In the genomic region with DNA sequence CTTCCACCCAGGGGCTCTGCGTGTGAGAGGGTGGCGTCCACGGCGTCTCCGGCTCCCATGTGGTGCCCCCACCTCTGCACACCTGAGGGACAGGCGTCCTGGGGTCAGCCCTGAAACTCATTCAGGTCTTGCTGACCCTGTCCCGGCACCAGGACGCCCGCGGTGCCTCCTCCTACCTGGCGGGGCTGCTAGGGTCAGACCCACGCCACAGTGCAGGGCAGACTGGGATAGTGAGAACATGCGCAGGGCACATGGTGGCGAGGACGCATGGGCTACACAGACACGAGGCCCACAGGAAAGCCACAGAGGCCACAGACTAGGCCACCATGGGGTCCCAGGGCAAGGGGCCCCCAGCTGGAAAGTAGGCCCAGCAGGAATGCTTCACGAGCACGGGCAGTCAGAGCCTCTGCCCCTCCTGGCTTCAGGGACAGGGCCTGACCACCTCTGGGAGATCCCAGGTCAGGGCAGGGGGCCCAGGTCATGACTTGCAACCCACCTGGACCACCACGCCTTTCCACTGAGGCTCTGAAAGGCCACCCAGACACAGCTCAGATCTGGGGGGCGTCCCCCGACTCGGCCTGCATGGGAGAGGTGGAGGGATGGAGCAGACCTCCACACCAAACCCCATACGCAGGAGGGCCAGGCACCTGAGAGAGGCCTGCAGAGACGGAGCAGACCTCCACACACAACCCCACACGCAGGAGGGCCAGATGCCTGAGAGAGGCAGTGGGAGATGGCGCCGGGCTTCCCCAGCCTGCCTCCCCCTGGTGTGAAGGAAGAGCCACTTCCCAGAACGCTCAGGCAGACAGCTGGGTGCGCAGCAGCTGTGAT, we compare ENCODE assay signal across 33 cellular contexts.
DNase-seq lines count a peak whose midpoint lies in the region; ATAC-seq, FAIRE-seq and TF ChIP-seq lines count a peak whose summit lies in the region.
"Had no signal": no experiment of that assay in that cellular context is flagged by ENCODE, and none has a peak within 500 bp of the region (broad histone marks: within the 10 kb centered on the region; RNA-seq: fewer than 3 reads in every experiment).

No MANE protein-coding gene starts in this region.

- peaks cover 3% of the 10 kb centered on the region for H3K9me1 ChIP-seq in K562 (ENCODE audit: control insufficient read depth, insufficient read depth, low read length)

- POLR2A ChIA-PET in activated naive CD8-positive, alpha-beta T cell treated with anti-CD3 and anti-CD28 coated beads, Interleukin-2, amount 10 ng/mL, durations not matched to agents 7 days and 5 days (lab: Charles Lee): no interaction called here
- POLR2A ChIA-PET in K562 (lab: Yijun Ruan, JAX): interaction anchor here (1.4 kb wide), 1 partner anchor 16 kb away, joined by 3 read pairs; no protein-coding TSS in a partner anchor

- H4K20me1 ChIP-seq in K562 (replicated peaks; ENCODE audit: control insufficient read depth, insufficient read depth, low read length): no peaks in the 10 kb centered on the region

- H3K9me3 ChIP-seq in K562 (replicated peaks; ENCODE audit: control insufficient read depth, insufficient read depth, low read depth, low read length) (peaks cover 3% of the 10 kb centered on the region), spleen (no peaks in the 10 kb centered on the region), MG63 (no peaks in the 10 kb centered on the region)
- H3K9me3 ChIP-seq: Peyer's patch, testis had no signal

- H3K36me3 ChIP-seq in K562 (ENCODE audit: control insufficient read depth, insufficient read depth, low read length): no peaks in the 10 kb centered on the region; the same call in 2 of the 3 replicates
- peaks cover 0 to 46% (median 0%) of the 10 kb centered on the region in 6 donors for H3K36me3 ChIP-seq in spleen
- no peaks in the 10 kb centered on the region for H3K36me3 ChIP-seq in MG63
- H3K36me3 ChIP-seq: cardiac muscle cell, Peyer's patch had no signal

- no peak for TF ChIP-seq RAD21 in K562 (CRISPR knock-in tag; conservative IDR thresholded peaks at IDR 0.05 in 1 of 2, IDR thresholded peaks at IDR 0.05 in 1 of 2)

- H3K4me3 ChIP-seq in K562: no peak overlapping the region
- no peak overlapping the region for H3K4me3 ChIP-seq in spleen
- no peak overlapping the region for H3K4me3 ChIP-seq in MG63
- H3K4me3 ChIP-seq: cardiac muscle cell, coronary artery, Peyer's patch, smooth muscle cell, testis had no signal

- H3K4me1 ChIP-seq in K562 (replicated peaks in 1 of 2; ENCODE audit: control insufficient read depth in 2 of 2, insufficient read depth in 2 of 2, low read length in 2 of 2) (peaks cover 25 to 96% of the 10 kb centered on the region in 2 experiments), spleen (peaks cover 0 to 35% (median 6%) of the 10 kb centered on the region in 6 donors)
- H3K4me1 ChIP-seq: Peyer's patch, testis had no signal

- H3K4me3 Mint-ChIP-seq in activated naive CD8-positive, alpha-beta T cell treated with anti-CD3 and anti-CD28 coated beads, Interleukin-2, amount 10 ng/mL, durations not matched to agents 7 days and 5 days: no peak overlapping the region
- no peak overlapping the region for H3K4me3 Mint-ChIP-seq in activated naive CD8-positive, alpha-beta T cell treated with anti-CD3 and anti-CD28 coated beads, Interleukin-2, amount 50 U/mL, for 24 hours
- H3K4me3 Mint-ChIP-seq: activated CD8-positive, alpha-beta T cell treated with anti-CD3 and anti-CD28 coated beads for 36 hours; activated naive CD8-positive, alpha-beta T cell treated with anti-CD3 and anti-CD28 coated beads for 36 hours; CD8-positive, alpha-beta memory T cell; naive thymus-derived CD4-positive, alpha-beta T cell; stimulated activated naive CD8-positive, alpha-beta T cell treated with anti-CD3 and anti-CD28 coated beads, Interleukin-15, Interleukin-2, amounts not matched to agents 100 ng/mL and 50 ng/mL, for 24 hours; T-helper 2 cell treated with Interferon-gamma antibody and Interleukin-4, amounts not matched to agents 5 μg/mL and 100 μg/mL, for 36 hours had no signal

- ATAC-seq in activated naive CD8-positive, alpha-beta T cell treated with anti-CD3 and anti-CD28 coated beads, Interleukin-2, amount 10 ng/mL, durations not matched to agents 7 days and 5 days (ENCODE audit: low read depth): no peak
- no peak for ATAC-seq in activated naive CD8-positive, alpha-beta T cell treated with anti-CD3 and anti-CD28 coated beads, Interleukin-2, amount 50 U/mL, for 24 hours
- ATAC-seq in K562: no peak
- no peak for ATAC-seq in left lobe of liver
- ATAC-seq: activated CD8-positive, alpha-beta T cell treated with anti-CD3 and anti-CD28 coated beads for 36 hours; naive thymus-derived CD4-positive, alpha-beta T cell had no signal

- H3K27me3 Mint-ChIP-seq in activated naive CD8-positive, alpha-beta T cell treated with anti-CD3 and anti-CD28 coated beads, Interleukin-2, amount 10 ng/mL, durations not matched to agents 7 days and 5 days: no peaks in the 10 kb centered on the region
- H3K27me3 Mint-ChIP-seq in activated naive CD8-positive, alpha-beta T cell treated with anti-CD3 and anti-CD28 coated beads, Interleukin-2, amount 50 U/mL, for 24 hours: no peaks in the 10 kb centered on the region
- H3K27me3 Mint-ChIP-seq: activated CD8-positive, alpha-beta T cell treated with anti-CD3 and anti-CD28 coated beads for 36 hours; activated naive CD8-positive, alpha-beta T cell treated with anti-CD3 and anti-CD28 coated beads for 36 hours; naive thymus-derived CD4-positive, alpha-beta T cell; stimulated activated naive CD8-positive, alpha-beta T cell treated with anti-CD3 and anti-CD28 coated beads, Interleukin-15, Interleukin-2, amounts not matched to agents 100 ng/mL and 50 ng/mL, for 24 hours had no signal

- TF ChIP-seq CTCF in K562 (IDR thresholded peaks at IDR 0.05 in 2 of 3, conservative IDR thresholded peaks at IDR 0.05 in 1 of 3; ENCODE audit: insufficient read depth in 2 of 3, low read depth in 1 of 3, low read length in 3 of 3): no peak
- TF ChIP-seq CTCF in spleen (IDR thresholded peaks at IDR 0.05 in 8 of 11, conservative IDR thresholded peaks at IDR 0.05 in 3 of 11): no peak

- intact Hi-C loops in K562 (cut with micrococcal nuclease): loop anchor here (10.0 kb wide), 1 partner anchor 246 kb away; no protein-coding TSS in a partner anchor
- intact Hi-C loops in spleen (cut with DNase I; ENCODE audit: low total_unique reads): no loop called here

- CTCF ChIA-PET in K562 (lab: Yijun Ruan, JAX; ENCODE audit: low intra/inter-chr PET ratio): no interaction called here

- no peak overlapping the region for H3K27ac Mint-ChIP-seq in activated naive CD8-positive, alpha-beta T cell treated with anti-CD3 and anti-CD28 coated beads, Interleukin-2, amount 10 ng/mL, durations not matched to agents 7 days and 5 days
- no peak overlapping the region for H3K27ac Mint-ChIP-seq in activated naive CD8-positive, alpha-beta T cell treated with anti-CD3 and anti-CD28 coated beads, Interleukin-2, amount 50 U/mL, for 24 hours
- H3K27ac Mint-ChIP-seq: activated CD8-positive, alpha-beta T cell treated with anti-CD3 and anti-CD28 coated beads for 36 hours; activated naive CD8-positive, alpha-beta T cell treated with anti-CD3 and anti-CD28 coated beads for 36 hours; activated T-helper 2 cell treated with anti-CD3 and anti-CD28 coated beads, Interferon-gamma antibody, Interleukin-2, Interleukin-4, amounts not matched to agents 10 μg/mL and 5 μg/mL and 100 μg/mL, durations not matched to agents 14 hours and 24 hours and 36 hours; CD8-positive, alpha-beta memory T cell; stimulated activated naive CD8-positive, alpha-beta T cell treated with anti-CD3 and anti-CD28 coated beads, Interleukin-15, Interleukin-2, amounts not matched to agents 100 ng/mL and 50 ng/mL, for 24 hours; T-helper 2 cell treated with Interferon-gamma antibody and Interleukin-4, amounts not matched to agents 5 μg/mL and 100 μg/mL, for 36 hours had no signal

- H3K27me3 ChIP-seq in K562 (ENCODE audit: control insufficient read depth in 2 of 2, insufficient read depth in 2 of 2, low read length in 2 of 2) (no peaks in the 10 kb centered on the region), spleen (replicated peaks in 1 of 7) (no peaks in the 10 kb centered on the region), MG63 (no peaks in the 10 kb centered on the region)
- H3K27me3 ChIP-seq: cardiac muscle cell, Peyer's patch, testis had no signal

- 86% methylated on average over 23 of the region's 29 CpGs for WGBS in K562 (ENCODE audit: insufficient coverage, low coverage, missing lambda C conversion rate)
- 92 to 97% (median 95%) methylated on average over 16 to 29 of the region's 29 CpGs for WGBS in spleen, 5 donors

- peak; percentile 19 for DNase-seq in activated naive CD8-positive, alpha-beta T cell treated with anti-CD3 and anti-CD28 coated beads, Interleukin-2, amount 10 ng/mL, durations not matched to agents 7 days and 5 days
- DNase-seq in activated naive CD8-positive, alpha-beta T cell treated with anti-CD3 and anti-CD28 coated beads, Interleukin-2, amount 50 U/mL, for 24 hours: no peak
- DNase-seq in K562 (ENCODE audit: extremely low read depth in 1 of 4, low spot score in 3 of 4) (no peak), left lobe of liver (ENCODE audit: low spot score) (peak; percentile 41), spleen (peak; percentile 73), MG63 (no peak), C1 segment of cervical spinal cord (lab: John Stamatoyannopoulos, UW) (no peak), KG1 (lab: John Stamatoyannopoulos, UW) (no peak)
- DNase-seq: activated CD8-positive, alpha-beta T cell treated with anti-CD3 and anti-CD28 coated beads for 36 hours; activated naive CD8-positive, alpha-beta T cell treated with anti-CD3 and anti-CD28 coated beads for 36 hours; activated T-cell treated with anti-CD3 and anti-CD28 coated beads for 4 hours; effector CD8-positive, alpha-beta T cell; GOT3; midbrain; NCI-H1417; NCI-H2029; NCI-H2227 treated with DMSO at 0.1 percent for 48 hours; NCI-H526 treated with DMSO at 0.1 percent for 48 hours; Peyer's patch; stimulated activated CD4-positive, alpha-beta T cell treated with anti-CD3 and anti-CD28 coated beads, Interleukin-1b, Interleukin-23, amount 100 ng/mL, for 48 hours had no signal

- H3K79me2 ChIP-seq in K562 (ENCODE audit: control insufficient read depth, insufficient read depth, low read length): peaks cover 26% of the 10 kb centered on the region

- H3K27ac ChIP-seq in K562 (ENCODE audit: extremely low read depth, low read depth, low read length) (no peak overlapping the region), spleen (no peak overlapping the region)
- H3K27ac ChIP-seq: cardiac muscle cell, coronary artery, epithelial cell of prostate, HL-60, Peyer's patch, testis had no signal

- peak overlapping the region in 1 of 2 experiments; percentile 74; a peak in 2 of 4 replicates for H3K9ac ChIP-seq in K562 (ENCODE audit: insufficient read depth in 1 of 2, low read depth in 2 of 2, low read length in 2 of 2)

- no peak overlapping the region for H3K4me2 ChIP-seq in K562 (ENCODE audit: insufficient read depth, low read length)
- H3K4me2 ChIP-seq: smooth muscle cell had no signal

- H3K9me3 Mint-ChIP-seq in activated naive CD8-positive, alpha-beta T cell treated with anti-CD3 and anti-CD28 coated beads, Interleukin-2, amount 10 ng/mL, durations not matched to agents 7 days and 5 days: no peaks in the 10 kb centered on the region
- no peaks in the 10 kb centered on the region for H3K9me3 Mint-ChIP-seq in activated naive CD8-positive, alpha-beta T cell treated with anti-CD3 and anti-CD28 coated beads, Interleukin-2, amount 50 U/mL, for 24 hours
- H3K9me3 Mint-ChIP-seq: activated CD8-positive, alpha-beta T cell treated with anti-CD3 and anti-CD28 coated beads for 36 hours; activated naive CD8-positive, alpha-beta T cell treated with anti-CD3 and anti-CD28 coated beads for 36 hours; activated T-helper 2 cell treated with anti-CD3 and anti-CD28 coated beads, Interferon-gamma antibody, Interleukin-2, Interleukin-4, amounts not matched to agents 10 μg/mL and 5 μg/mL and 100 μg/mL, durations not matched to agents 14 hours and 24 hours and 36 hours; naive thymus-derived CD4-positive, alpha-beta T cell; stimulated activated naive CD8-positive, alpha-beta T cell treated with anti-CD3 and anti-CD28 coated beads, Interleukin-15, Interleukin-2, amounts not matched to agents 100 ng/mL and 50 ng/mL, for 24 hours; T-helper 2 cell treated with Interferon-gamma antibody and Interleukin-4, amounts not matched to agents 5 μg/mL and 100 μg/mL, for 36 hours had no signal

- FAIRE-seq in K562 (lab: Jason Lieb, UNC): no peak
- FAIRE-seq: A204.1, astrocyte had no signal

- H3K36me3 Mint-ChIP-seq in activated naive CD8-positive, alpha-beta T cell treated with anti-CD3 and anti-CD28 coated beads, Interleukin-2, amount 10 ng/mL, durations not matched to agents 7 days and 5 days: no peaks in the 10 kb centered on the region
- H3K36me3 Mint-ChIP-seq in activated naive CD8-positive, alpha-beta T cell treated with anti-CD3 and anti-CD28 coated beads, Interleukin-2, amount 50 U/mL, for 24 hours (ENCODE audit: low read depth): no peaks in the 10 kb centered on the region
- H3K36me3 Mint-ChIP-seq: activated naive CD8-positive, alpha-beta T cell treated with anti-CD3 and anti-CD28 coated beads for 36 hours had no signal

- TF ChIP-seq POLR2A in K562 (conservative IDR thresholded peaks at IDR 0.05) (no peak), spleen (IDR thresholded peaks at IDR 0.05) (no peak)

- no peak for TF ChIP-seq EP300 in K562 (IDR thresholded peaks at IDR 0.05; ENCODE audit: low read length)

- in situ Hi-C loops in K562 (cut with MboI): no loop called here

- H2AFZ ChIP-seq in K562 (ENCODE audit: low read depth, low read length): no peak overlapping the region

- H3K4me1 Mint-ChIP-seq in activated naive CD8-positive, alpha-beta T cell treated with anti-CD3 and anti-CD28 coated beads, Interleukin-2, amount 10 ng/mL, durations not matched to agents 7 days and 5 days: peaks cover 14% of the 10 kb centered on the region
- peaks cover 15% of the 10 kb centered on the region for H3K4me1 Mint-ChIP-seq in activated naive CD8-positive, alpha-beta T cell treated with anti-CD3 and anti-CD28 coated beads, Interleukin-2, amount 50 U/mL, for 24 hours

- BruUV-seq in K562 (replicated peaks; lab: Mats Ljungman, UMichigan): no TSS peak

Comparison
In these comparisons a context has a peak if more than half of its experiments do, and no peak if none do; other contexts are left out.
1. DNase-seq: peak in activated naive CD8-positive, alpha-beta T cell treated with anti-CD3 and anti-CD28 coated beads, Interleukin-2, amount 10 ng/mL, durations not matched to agents 7 days and 5 days (single experiment), left lobe of liver (single experiment) and spleen (single experiment); none in activated naive CD8-positive, alpha-beta T cell treated with anti-CD3 and anti-CD28 coated beads, Interleukin-2, amount 50 U/mL, for 24 hours (single experiment), K562 (0 of 4), MG63 (single experiment), C1 segment of cervical spinal cord (0 of 14) and KG1 (single experiment).